17 cellular contexts compared by ENCODE assay signal in genomic region chr18:59700535-59700967, GRCh38. TPM values are rescaled to one million over a fixed set of nuclear protein-coding genes. Genes with fewer than 3 reads are reported as not detected.
DNase-seq lines count a peak whose midpoint lies in the region; ATAC-seq and TF ChIP-seq lines count a peak whose summit lies in the region.
"Had no signal": no experiment of that assay in that cellular context is flagged by ENCODE, and none has a peak within 500 bp of the region (broad histone marks: within the 10 kb centered on the region; RNA-seq: fewer than 3 reads in every experiment).

No MANE protein-coding gene starts in this region.

- H3K27me3 Mint-ChIP-seq in activated T-cell treated with anti-CD3 and anti-CD28 coated beads, Interleukin-2, amount 50 U/mL, for 72 hours (ENCODE audit: low read depth) = peaks cover 47% of the 10 kb centered on the region
- H3K27me3 Mint-ChIP-seq in CD14-positive monocyte (ENCODE audit: low read depth in 3 of 3) = peaks cover 35 to 51% (median 50%) of the 10 kb centered on the region in 3 donors

- H3K9me3 Mint-ChIP-seq in activated T-cell treated with anti-CD3 and anti-CD28 coated beads, Interleukin-2, amount 50 U/mL, for 72 hours = no peaks in the 10 kb centered on the region
- H3K9me3 Mint-ChIP-seq in CD14-positive monocyte = peaks cover 0 to 10% (median 2%) of the 10 kb centered on the region in 7 donors
- H3K9me3 Mint-ChIP-seq: effector memory CD8-positive, alpha-beta T cell; memory B cell; stimulated activated memory B cell treated with anti-CD40 and anti-IgM and Interleukin-4, amounts not matched to agents 10 μg/mL and 1 μg/mL and 100 μg/mL, for 72 hours had no signal

- H3K4me1 Mint-ChIP-seq in activated T-cell treated with anti-CD3 and anti-CD28 coated beads, Interleukin-2, amount 50 U/mL, for 72 hours (ENCODE audit: low read depth) = peaks cover 13% of the 10 kb centered on the region
- H3K4me1 Mint-ChIP-seq in CD14-positive monocyte = peaks cover 13% of the 10 kb centered on the region

- H3K36me3 ChIP-seq in BE2C = no peaks in the 10 kb centered on the region
- peaks cover 0 to 1% of the 10 kb centered on the region in 2 experiments for H3K36me3 ChIP-seq in trophoblast cell (ENCODE audit: control insufficient read depth in 1 of 2, insufficient read depth in 2 of 2, low read length in 2 of 2)
- H3K36me3 ChIP-seq: thyroid gland had no signal

- no CpG with 5 or more reads among the region's 3 CpGs for WGBS in trophoblast cell (ENCODE audit: extremely low coverage, insufficient coverage, insufficient read length)

- no peak overlapping the region for H2AK5ac ChIP-seq in trophoblast cell (ENCODE audit: low read length)

- H2BK12ac ChIP-seq in trophoblast cell (ENCODE audit: low read length) = peak overlapping the region; percentile 28

- TF ChIP-seq CTCF in BE2C (IDR thresholded peaks at IDR 0.05; ENCODE audit: low read depth, low read length) (no peak), fibroblast of villous mesenchyme (IDR thresholded peaks at IDR 0.05; ENCODE audit: insufficient read depth, low read depth, low read length) (no peak), CD14-positive monocyte (IDR thresholded peaks at IDR 0.05) (no peak)

- H2BK5ac ChIP-seq in trophoblast cell (ENCODE audit: low read depth, low read length, poor library complexity) = peak overlapping the region; percentile 70

- peak overlapping the region; percentile 41 for H3K4me2 ChIP-seq in trophoblast cell (ENCODE audit: low read length)

- H3K4me1 ChIP-seq in BE2C = peaks cover 2% of the 10 kb centered on the region; the same call in 1 of the 2 replicates
- peaks cover 15 to 31% of the 10 kb centered on the region in 2 experiments for H3K4me1 ChIP-seq in trophoblast cell (ENCODE audit: control insufficient read depth in 1 of 2, insufficient read depth in 2 of 2, low read length in 2 of 2)

- H2BK120ac ChIP-seq in trophoblast cell (ENCODE audit: insufficient read depth, low read length, poor library complexity) = peak overlapping the region; percentile 70

- H3K23ac ChIP-seq in trophoblast cell (ENCODE audit: low read length) = no peak overlapping the region

- no peak overlapping the region for H3K4ac ChIP-seq in trophoblast cell (ENCODE audit: low read depth, low read length)

- H3K27ac ChIP-seq in trophoblast cell (ENCODE audit: low read depth, low read length) (peak overlapping the region; percentile 97), caudate nucleus (ENCODE audit: low read depth, low read length) (no peak overlapping the region)
- H3K27ac ChIP-seq: thyroid gland had no signal

- DNase-seq in BE2C = peak; percentile 9
- DNase-seq in NCI-H774 (lab: John Stamatoyannopoulos, UW) = peak; percentile 11
- peak; percentile 14 for DNase-seq in fibroblast of villous mesenchyme (ENCODE audit: low read depth)
- no peak for DNase-seq in trophoblast cell
- DNase-seq in caudate nucleus (lab: John Stamatoyannopoulos, UW) = no peak
- DNase-seq in activated T-cell treated with anti-CD3 and anti-CD28 coated beads, Interleukin-2, amount 50 U/mL, for 72 hours = no peak
- DNase-seq in CD14-positive monocyte (ENCODE audit: low spot score) = no peak
- DNase-seq: activated gamma-delta T cell; amniotic stem cell; effector memory CD8-positive, alpha-beta T cell; GOT3; NCI-H187; thyroid gland had no signal

- H3K36me3 Mint-ChIP-seq in activated T-cell treated with anti-CD3 and anti-CD28 coated beads, Interleukin-2, amount 50 U/mL, for 72 hours (ENCODE audit: insufficient read depth in 2 of 2) = no peaks in the 10 kb centered on the region
- H3K36me3 Mint-ChIP-seq in CD14-positive monocyte = no peaks in the 10 kb centered on the region
- H3K36me3 Mint-ChIP-seq: memory B cell; stimulated activated memory B cell treated with anti-CD40 and anti-IgM and Interleukin-4, amounts not matched to agents 10 μg/mL and 1 μg/mL and 100 μg/mL, for 72 hours had no signal

- no peak for ATAC-seq in HG03135 (IDR thresholded peaks at IDR 0.05; ENCODE audit: unreplicated experiment)
- no peak for ATAC-seq in activated T-cell treated with anti-CD3 and anti-CD28 coated beads, Interleukin-2, amount 50 U/mL, for 72 hours (replicated peaks in 1 of 2)
- ATAC-seq: effector memory CD8-positive, alpha-beta T cell; stimulated activated memory B cell treated with anti-CD40 and anti-IgM and Interleukin-4, amounts not matched to agents 10 μg/mL and 1 μg/mL and 100 μg/mL, for 72 hours had no signal

- no peak overlapping the region for H4K12ac ChIP-seq in trophoblast cell (ENCODE audit: low read depth, low read length)

- H3K9me3 ChIP-seq in BE2C (no peaks in the 10 kb centered on the region), trophoblast cell (ENCODE audit: insufficient read depth, low read depth, low read length) (no peaks in the 10 kb centered on the region)
- H3K9me3 ChIP-seq: thyroid gland had no signal

- H3K79me1 ChIP-seq in trophoblast cell (ENCODE audit: low read length) = peaks cover 26% of the 10 kb centered on the region

- no peak overlapping the region for H3K4me3 Mint-ChIP-seq in activated T-cell treated with anti-CD3 and anti-CD28 coated beads, Interleukin-2, amount 50 U/mL, for 72 hours
- no peak overlapping the region for H3K4me3 Mint-ChIP-seq in CD14-positive monocyte
- H3K4me3 Mint-ChIP-seq: effector memory CD8-positive, alpha-beta T cell; memory B cell; stimulated activated memory B cell treated with anti-CD40 and anti-IgM and Interleukin-4, amounts not matched to agents 10 μg/mL and 1 μg/mL and 100 μg/mL, for 72 hours had no signal

- intact Hi-C loops in CD14-positive monocyte (cut with micrococcal nuclease) = no loop called here

- H4K91ac ChIP-seq in trophoblast cell (ENCODE audit: low read depth, low read length) = peak overlapping the region; percentile 47

- H3K79me2 ChIP-seq in trophoblast cell (ENCODE audit: control insufficient read depth, insufficient read depth, low read length, poor library complexity) = peaks cover 9% of the 10 kb centered on the region

- H3K27me3 ChIP-seq in BE2C = peaks cover 15% of the 10 kb centered on the region
- H3K27me3 ChIP-seq in trophoblast cell (ENCODE audit: insufficient read depth, low read length) = no peaks in the 10 kb centered on the region

- H3K27ac Mint-ChIP-seq in activated T-cell treated with anti-CD3 and anti-CD28 coated beads, Interleukin-2, amount 50 U/mL, for 72 hours = no peak overlapping the region
- no peak overlapping the region for H3K27ac Mint-ChIP-seq in CD14-positive monocyte
- H3K27ac Mint-ChIP-seq: effector memory CD8-positive, alpha-beta T cell; memory B cell; stimulated activated memory B cell treated with anti-CD40 and anti-IgM and Interleukin-4, amounts not matched to agents 10 μg/mL and 1 μg/mL and 100 μg/mL, for 72 hours had no signal

- no peak overlapping the region for H3K9ac ChIP-seq in trophoblast cell (ENCODE audit: low read length)

- no peak overlapping the region for H3K18ac ChIP-seq in trophoblast cell (ENCODE audit: low read length)

- no peak overlapping the region for H4K8ac ChIP-seq in trophoblast cell (ENCODE audit: low read depth, low read length)

- no peak overlapping the region for H3K14ac ChIP-seq in trophoblast cell (ENCODE audit: low read length)

- no peak overlapping the region for H2AFZ ChIP-seq in trophoblast cell (ENCODE audit: insufficient read depth, low read length, poor library complexity)

- H3K4me3 ChIP-seq in BE2C (ENCODE audit: low read depth, low read length) (no peak overlapping the region), fibroblast of villous mesenchyme (ENCODE audit: low read depth, low read length) (no peak overlapping the region), trophoblast cell (ENCODE audit: low read depth, low read length) (no peak overlapping the region)
- H3K4me3 ChIP-seq: thyroid gland had no signal

RNA-seq across cellular contexts. Expression of gene CCBE1, which starts 3.3 kb away (rescaled TPM):
- 0.43 TPM for polyA plus RNA-seq in BE2C (2012; ENCODE audit: insufficient read depth, insufficient read length, low read depth)
- 7.4 and 10.4 TPM in 2 replicates for total RNA-seq in fibroblast of villous mesenchyme
- polyA plus RNA-seq in trophoblast cell (2013) = 13.0 and 15.2 TPM in 2 replicates
- 1 to 10 TPM in 1 of 2 donors, under 1 TPM in 1; 0.81 to 1.2 TPM for total RNA-seq in activated T-cell treated with anti-CD3 and anti-CD28 coated beads, Interleukin-2, amount 50 U/mL, for 72 hours
- polyA plus RNA-seq in CD14-positive monocyte = not detected
- total RNA-seq: NCI-H460 had no signal

Comparison
In these comparisons a context has a peak if more than half of its experiments do, and no peak if none do; other contexts are left out.
1. DNase-seq: peak in BE2C (single experiment), NCI-H774 (single experiment) and fibroblast of villous mesenchyme (single experiment); none in trophoblast cell (0 of 2), caudate nucleus (0 of 61), activated T-cell treated with anti-CD3 and anti-CD28 coated beads, Interleukin-2, amount 50 U/mL, for 72 hours (0 of 2) and CD14-positive monocyte (single experiment).